ENCODE assay signal across 24 cellular contexts in genomic region chr22:42261266-42261665, GRCh38. TPM values are rescaled to one million over a fixed set of nuclear protein-coding genes. Genes with fewer than 3 reads are reported as not detected.
DNase-seq lines count a peak whose midpoint lies in the region; TF ChIP-seq lines count a peak whose summit lies in the region.
"Had no signal": no experiment of that assay in that cellular context is flagged by ENCODE, and none has a peak within 500 bp of the region (broad histone marks: within the 10 kb centered on the region; RNA-seq: fewer than 3 reads in every experiment).

No MANE protein-coding gene starts in this region.

- peaks cover 0 to 2% of the 10 kb centered on the region in 2 donors for H3K4me1 ChIP-seq in ascending aorta
- H3K4me1 ChIP-seq: SJCRH30 had no signal

- H3K27ac ChIP-seq in AG04450 (ENCODE audit: low read depth, low read length): no peak overlapping the region
- H3K27ac ChIP-seq in ascending aorta: no peak overlapping the region
- H3K27ac ChIP-seq: SJCRH30, upper lobe of right lung had no signal

- H3K27me3 Mint-ChIP-seq in activated CD4-positive, alpha-beta memory T cell treated with anti-CD3 and anti-CD28 coated beads, Interleukin-2, amount 10 ng/mL, durations not matched to agents 7 days and 5 days: no peaks in the 10 kb centered on the region
- H3K27me3 Mint-ChIP-seq: activated naive CD8-positive, alpha-beta T cell treated with anti-CD3 and anti-CD28 coated beads, Interleukin-2, amount 50 U/mL, for 24 hours; naive B cell; stimulated activated memory B cell treated with anti-CD40 and anti-IgM and Interleukin-4, amounts not matched to agents 10 μg/mL and 1 μg/mL and 100 μg/mL, for 72 hours had no signal

- no peaks in the 10 kb centered on the region for H3K9me3 Mint-ChIP-seq in activated CD4-positive, alpha-beta memory T cell treated with anti-CD3 and anti-CD28 coated beads, Interleukin-2, amount 10 ng/mL, durations not matched to agents 7 days and 5 days
- H3K9me3 Mint-ChIP-seq: activated naive CD8-positive, alpha-beta T cell treated with anti-CD3 and anti-CD28 coated beads, Interleukin-2, amount 50 U/mL, for 24 hours; naive B cell; stimulated activated memory B cell treated with anti-CD40 and anti-IgM and Interleukin-4, amounts not matched to agents 10 μg/mL and 1 μg/mL and 100 μg/mL, for 72 hours had no signal

- no peak for TF ChIP-seq CTCF in AG04450 (IDR thresholded peaks at IDR 0.05; ENCODE audit: low read depth, low read length)
- no peak for TF ChIP-seq CTCF in astrocyte of the spinal cord (IDR thresholded peaks at IDR 0.05; ENCODE audit: low read depth, low read length)
- no peak for TF ChIP-seq CTCF in ascending aorta (IDR thresholded peaks at IDR 0.05)

- no peak overlapping the region for H3K4me3 ChIP-seq in AG04450 (ENCODE audit: low read depth, low read length)
- H3K4me3 ChIP-seq in astrocyte of the spinal cord (ENCODE audit: low read depth, low read length): no peak overlapping the region
- H3K4me3 ChIP-seq in ascending aorta: no peak overlapping the region
- H3K4me3 ChIP-seq: SJCRH30, upper lobe of right lung had no signal

- H3K27me3 ChIP-seq in AG04450 (ENCODE audit: control insufficient read depth, insufficient read depth, low read length): no peaks in the 10 kb centered on the region
- no peaks in the 10 kb centered on the region for H3K27me3 ChIP-seq in ascending aorta
- H3K27me3 ChIP-seq: SJCRH30, upper lobe of right lung had no signal

- POLR2A ChIA-PET in AG04450 (lab: Yijun Ruan, JAX): no interaction called here
- POLR2A ChIA-PET in activated CD4-positive, alpha-beta memory T cell treated with anti-CD3 and anti-CD28 coated beads, Interleukin-2, amount 10 ng/mL, durations not matched to agents 7 days and 5 days (lab: Charles Lee): no interaction called here

- no peaks in the 10 kb centered on the region for H3K36me3 ChIP-seq in ascending aorta
- H3K36me3 ChIP-seq: SJCRH30, upper lobe of right lung had no signal

- in situ Hi-C loops in astrocyte of the spinal cord (cut with HindIII; ENCODE audit: low sequenced_read_pairs): no loop called here

- H3K27ac Mint-ChIP-seq in activated CD4-positive, alpha-beta memory T cell treated with anti-CD3 and anti-CD28 coated beads, Interleukin-2, amount 10 ng/mL, durations not matched to agents 7 days and 5 days: no peak overlapping the region
- H3K27ac Mint-ChIP-seq: activated CD8-positive, alpha-beta T cell treated with anti-CD3 and anti-CD28 coated beads, Interleukin-2, amount 10 ng/mL, durations not matched to agents 7 days and 5 days; activated naive CD8-positive, alpha-beta T cell treated with anti-CD3 and anti-CD28 coated beads, Interleukin-2, amount 50 U/mL, for 24 hours; CD14-positive monocyte; stimulated activated memory B cell treated with anti-CD40 and anti-IgM and Interleukin-4, amounts not matched to agents 10 μg/mL and 1 μg/mL and 100 μg/mL, for 72 hours had no signal

- DNase-seq in AG04450 (ENCODE audit: low read depth, low spot score) (peak; percentile 36), HCEC 1CT (peak; percentile 30), astrocyte of the spinal cord (ENCODE audit: low read depth, low spot score) (peak; percentile 12), fibroblast of the conjunctiva (ENCODE audit: low read depth) (peak; percentile 60), DMS153 (lab: John Stamatoyannopoulos, UW) (no peak), NCI-H2081 treated with DMSO at 0.1 percent for 48 hours (lab: John Stamatoyannopoulos, UW) (no peak), ascending aorta (ENCODE audit: low spot score in 2 of 2) (no peak)
- no peak for DNase-seq in activated CD4-positive, alpha-beta memory T cell treated with anti-CD3 and anti-CD28 coated beads, Interleukin-2, amount 10 ng/mL, durations not matched to agents 7 days and 5 days
- DNase-seq: activated CD4-positive, CD25-positive, alpha-beta regulatory T cell treated with anti-CD3 and anti-CD28 coated beads, Interleukin-2, amount 50 U/mL, for 72 hours; activated CD8-positive, alpha-beta T cell treated with anti-CD3 and anti-CD28 coated beads, Interleukin-2, amount 10 ng/mL, durations not matched to agents 7 days and 5 days; activated gamma-delta T cell; activated naive CD8-positive, alpha-beta T cell treated with anti-CD3 and anti-CD28 coated beads, Interleukin-2, amount 50 U/mL, for 24 hours; activated T-cell treated with anti-CD3 and anti-CD28 coated beads for 4 hours; Kasumi-1; mesenchymal stem cell; naive B cell; NCI-H1694; NCI-H2171; NCI-H524 treated with DMSO at 0.1 percent for 48 hours; SJCRH30; stimulated activated CD4-positive, alpha-beta T cell treated with anti-CD3 and anti-CD28 coated beads, Interleukin-4, amount 100 ng/mL, for 1 hour; upper lobe of right lung had no signal

- H3K4me3 Mint-ChIP-seq in activated CD4-positive, alpha-beta memory T cell treated with anti-CD3 and anti-CD28 coated beads, Interleukin-2, amount 10 ng/mL, durations not matched to agents 7 days and 5 days: no peak overlapping the region
- H3K4me3 Mint-ChIP-seq: activated CD8-positive, alpha-beta T cell treated with anti-CD3 and anti-CD28 coated beads, Interleukin-2, amount 10 ng/mL, durations not matched to agents 7 days and 5 days; activated naive CD8-positive, alpha-beta T cell treated with anti-CD3 and anti-CD28 coated beads, Interleukin-2, amount 50 U/mL, for 24 hours; CD14-positive monocyte; naive B cell; stimulated activated memory B cell treated with anti-CD40 and anti-IgM and Interleukin-4, amounts not matched to agents 10 μg/mL and 1 μg/mL and 100 μg/mL, for 72 hours had no signal

- H3K9me3 ChIP-seq in AG04450 (ENCODE audit: control insufficient read depth, insufficient read depth, low read length) (no peaks in the 10 kb centered on the region), ascending aorta (no peaks in the 10 kb centered on the region)
- H3K9me3 ChIP-seq: SJCRH30, upper lobe of right lung had no signal

- CTCF ChIA-PET in AG04450 (lab: Charles Lee): no interaction called here
- CTCF ChIA-PET in activated CD4-positive, alpha-beta memory T cell treated with anti-CD3 and anti-CD28 coated beads, Interleukin-2, amount 10 ng/mL, durations not matched to agents 7 days and 5 days (lab: Charles Lee): no interaction called here

- peaks cover 9% of the 10 kb centered on the region for H3K36me3 Mint-ChIP-seq in activated CD4-positive, alpha-beta memory T cell treated with anti-CD3 and anti-CD28 coated beads, Interleukin-2, amount 10 ng/mL, durations not matched to agents 7 days and 5 days (ENCODE audit: low read depth)
- H3K36me3 Mint-ChIP-seq: naive B cell; stimulated activated memory B cell treated with anti-CD40 and anti-IgM and Interleukin-4, amounts not matched to agents 10 μg/mL and 1 μg/mL and 100 μg/mL, for 72 hours had no signal

- intact Hi-C loops in ascending aorta (cut with DNase I): no loop called here

- H3K4me1 Mint-ChIP-seq in activated CD4-positive, alpha-beta memory T cell treated with anti-CD3 and anti-CD28 coated beads, Interleukin-2, amount 10 ng/mL, durations not matched to agents 7 days and 5 days: peaks cover 57% of the 10 kb centered on the region

RNA-seq across cellular contexts. Expression of gene TCF20, which starts 9.2 kb away (rescaled TPM):
- polyA plus RNA-seq in AG04450 (2011; rRNA removed): 14.1 TPM in 2 replicates
- polyA minus RNA-seq in AG04450 (2011; rRNA and poly(A)+ RNA removed): 45.0 and 45.7 TPM in 2 replicates
- 10 to 100 TPM; 73.2 to 77.3 TPM for total RNA-seq in activated CD4-positive, alpha-beta memory T cell treated with anti-CD3 and anti-CD28 coated beads, Interleukin-2, amount 10 ng/mL, durations not matched to agents 7 days and 5 days
- total RNA-seq in ascending aorta: 11.9 TPM

Comparison
In these comparisons a context has a peak if more than half of its experiments do, and no peak if none do; other contexts are left out.
1. DNase-seq: peak in AG04450 (single experiment), HCEC 1CT (single experiment), astrocyte of the spinal cord (single experiment) and fibroblast of the conjunctiva (single experiment); none in DMS153 (single experiment), activated CD4-positive, alpha-beta memory T cell treated with anti-CD3 and anti-CD28 coated beads, Interleukin-2, amount 10 ng/mL, durations not matched to agents 7 days and 5 days (single experiment), NCI-H2081 treated with DMSO at 0.1 percent for 48 hours (single experiment) and ascending aorta (0 of 2).